ENCODE assay signal across 9 cellular contexts in the genomic region with DNA sequence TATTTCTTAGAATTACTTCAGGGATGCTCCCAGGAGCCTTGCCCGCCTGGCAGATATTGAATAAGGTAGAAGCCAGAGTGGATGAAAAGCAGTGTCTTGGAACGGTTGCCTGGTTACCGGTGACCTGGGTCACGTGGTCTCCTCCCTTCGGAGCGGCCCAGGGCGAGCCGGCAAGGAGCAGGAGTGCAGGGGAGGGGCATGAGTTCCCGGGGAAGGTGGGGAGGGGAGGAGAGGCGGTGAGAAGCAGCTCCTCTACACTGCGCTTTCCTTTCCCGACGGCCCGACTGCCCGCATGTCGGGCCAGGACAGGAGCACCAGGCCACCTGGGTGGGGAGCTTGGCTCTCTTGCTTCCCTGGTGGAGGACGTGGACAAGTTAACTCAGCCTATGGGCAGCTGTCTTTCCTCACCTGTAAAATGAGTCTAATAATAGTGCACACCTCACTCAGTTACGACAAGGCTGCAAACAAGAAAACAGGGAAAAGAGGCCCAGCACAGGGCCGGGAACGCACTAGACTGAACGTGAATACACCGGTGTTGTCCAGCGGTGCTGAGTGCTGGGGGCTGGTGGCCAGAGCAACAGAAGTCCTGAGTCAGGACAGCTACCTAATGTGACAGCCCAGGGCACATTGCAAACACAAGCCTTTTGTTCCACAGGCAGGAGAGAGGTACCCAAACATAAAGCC.
DNase-seq lines count a peak whose midpoint lies in the region; TF ChIP-seq lines count a peak whose summit lies in the region.
"Had no signal": no experiment of that assay in that cellular context is flagged by ENCODE, and none has a peak within 500 bp of the region (broad histone marks: within the 10 kb centered on the region; RNA-seq: fewer than 3 reads in every experiment).

No MANE protein-coding gene starts in this region.

- H3K4me1 Mint-ChIP-seq in Caco-2 (ENCODE audit: low read depth, unreplicated experiment): peaks cover 21% of the 10 kb centered on the region
- H3K4me1 Mint-ChIP-seq in chondrocyte (ENCODE audit: low read depth): peaks cover 11% of the 10 kb centered on the region
- peaks cover 40% of the 10 kb centered on the region for H3K4me1 Mint-ChIP-seq in mesothelial cell of epicardium
- peaks cover 10% of the 10 kb centered on the region for H3K4me1 Mint-ChIP-seq in T-helper 2 cell treated with Interferon-gamma antibody and Interleukin-4, amounts not matched to agents 5 μg/mL and 100 μg/mL, for 36 hours (ENCODE audit: low read depth)

- POLR2A ChIA-PET in Caco-2 (lab: Charles Lee): no interaction called here

- BruUV-seq in Caco-2 (replicated peaks; lab: Mats Ljungman, UMichigan): no TSS peak

- peaks cover 32% of the 10 kb centered on the region for H3K4me1 ChIP-seq in Caco-2

- peak overlapping the region; percentile 26 for H3K4me3 ChIP-seq in Caco-2 (ENCODE audit: low read depth, low read length)

- DNase-seq in Caco-2 (peak; percentile 72 to 78), NCI-H187 (lab: John Stamatoyannopoulos, UW) (peak; percentile 67 to 87), chondrocyte (ENCODE audit: low spot score) (no peak), mesothelial cell of epicardium (ENCODE audit: low spot score in 2 of 2, unreplicated experiment in 2 of 2) (peak; percentile 46 to 59), GM13977 (ENCODE audit: low spot score) (no peak), GOT3 (lab: John Stamatoyannopoulos, UW) (no peak), NCI-H226 (no peak)
- no peak for DNase-seq in T-helper 2 cell treated with Interferon-gamma antibody and Interleukin-4, amounts not matched to agents 5 μg/mL and 100 μg/mL, for 36 hours (ENCODE audit: low spot score)
- DNase-seq: DND-41 had no signal

- TF ChIP-seq CTCF in Caco-2 (IDR thresholded peaks at IDR 0.05; ENCODE audit: insufficient read depth in 1 of 2, low read depth in 1 of 2, low read length in 1 of 2, severe bottlenecking in 1 of 2, unreplicated experiment in 1 of 2) (no peak), chondrocyte (IDR thresholded peaks at IDR 0.05) (no peak), mesothelial cell of epicardium (IDR thresholded peaks at IDR 0.05; ENCODE audit: unreplicated experiment) (no peak), GM13977 (IDR thresholded peaks at IDR 0.05; ENCODE audit: extremely low read depth, insufficient read depth, missing control alignments) (no peak)

- peaks cover 1% of the 10 kb centered on the region; the same call in 1 of the 2 replicates for H3K27me3 ChIP-seq in Caco-2 (replicated peaks; ENCODE audit: control insufficient read depth, insufficient read depth, low read length)

- H3K4me3 Mint-ChIP-seq in Caco-2 (ENCODE audit: unreplicated experiment) (peak overlapping the region; percentile 56), chondrocyte (ENCODE audit: unreplicated experiment) (peak overlapping the region; percentile 51), mesothelial cell of epicardium (peak overlapping the region; percentile 51)
- H3K4me3 Mint-ChIP-seq in T-helper 2 cell treated with Interferon-gamma antibody and Interleukin-4, amounts not matched to agents 5 μg/mL and 100 μg/mL, for 36 hours: no peak overlapping the region

- intact Hi-C loops in Caco-2 (cut with micrococcal nuclease; ENCODE audit: unreplicated experiment): loop anchor here (1.0 to 10.0 kb wide), 2 partner anchors 12 to 305 kb away; no protein-coding TSS in a partner anchor

- H3K27ac Mint-ChIP-seq in Caco-2 (ENCODE audit: unreplicated experiment) (no peak overlapping the region), chondrocyte (ENCODE audit: unreplicated experiment) (no peak overlapping the region), mesothelial cell of epicardium (no peak overlapping the region)
- H3K27ac Mint-ChIP-seq in T-helper 2 cell treated with Interferon-gamma antibody and Interleukin-4, amounts not matched to agents 5 μg/mL and 100 μg/mL, for 36 hours: no peak overlapping the region

- in situ Hi-C loops in GM13977 (cut with MboI; ENCODE audit: low pct_unique_long_range_greater_than_20kb, low sequenced_read_pairs, unreplicated experiment): no loop called here

- H3K9me3 ChIP-seq in Caco-2: no peaks in the 10 kb centered on the region

- H3K36me3 Mint-ChIP-seq in Caco-2 (ENCODE audit: insufficient read depth, unreplicated experiment) (no peaks in the 10 kb centered on the region), chondrocyte (ENCODE audit: low read depth) (no peaks in the 10 kb centered on the region), mesothelial cell of epicardium (no peaks in the 10 kb centered on the region)
- no peaks in the 10 kb centered on the region for H3K36me3 Mint-ChIP-seq in T-helper 2 cell treated with Interferon-gamma antibody and Interleukin-4, amounts not matched to agents 5 μg/mL and 100 μg/mL, for 36 hours (ENCODE audit: low read depth)

- no peaks in the 10 kb centered on the region for H3K36me3 ChIP-seq in Caco-2 (ENCODE audit: control insufficient read depth, insufficient read depth, low read length)

- CTCF ChIA-PET in Caco-2 (lab: Charles Lee): interaction anchor here (0.6 kb wide), 1 partner anchor 411 kb away, joined by 5 read pairs; no protein-coding TSS in a partner anchor

- no peaks in the 10 kb centered on the region for H3K27me3 Mint-ChIP-seq in Caco-2 (ENCODE audit: insufficient read depth, unreplicated experiment)
- H3K27me3 Mint-ChIP-seq in chondrocyte (ENCODE audit: low read depth): peaks cover 8% of the 10 kb centered on the region
- H3K27me3 Mint-ChIP-seq in mesothelial cell of epicardium (ENCODE audit: low read depth): peaks cover 2% of the 10 kb centered on the region
- H3K27me3 Mint-ChIP-seq in T-helper 2 cell treated with Interferon-gamma antibody and Interleukin-4, amounts not matched to agents 5 μg/mL and 100 μg/mL, for 36 hours (ENCODE audit: low read depth): peaks cover 52% of the 10 kb centered on the region

- H3K9me3 Mint-ChIP-seq in Caco-2 (ENCODE audit: unreplicated experiment): no peaks in the 10 kb centered on the region
- no peaks in the 10 kb centered on the region for H3K9me3 Mint-ChIP-seq in chondrocyte (ENCODE audit: low read depth)
- H3K9me3 Mint-ChIP-seq in mesothelial cell of epicardium: no peaks in the 10 kb centered on the region
- no peaks in the 10 kb centered on the region for H3K9me3 Mint-ChIP-seq in T-helper 2 cell treated with Interferon-gamma antibody and Interleukin-4, amounts not matched to agents 5 μg/mL and 100 μg/mL, for 36 hours

Comparison
In these comparisons a context has a peak if more than half of its experiments do, and no peak if none do; other contexts are left out.
1. DNase-seq: peak in Caco-2 (2 of 2), NCI-H187 (2 of 2) and mesothelial cell of epicardium (2 of 2); none in chondrocyte (single experiment), GM13977 (single experiment), GOT3 (single experiment), NCI-H226 (single experiment) and T-helper 2 cell treated with Interferon-gamma antibody and Interleukin-4, amounts not matched to agents 5 μg/mL and 100 μg/mL, for 36 hours (single experiment).